In genomic region chr19:39704181-39705044, GRCh38 we compare ENCODE assay signal across 1 cellular context.
TF ChIP-seq lines count a peak whose summit lies in the region.

LGALS14 (plus strand) TSS chr19:39704481; CDS start chr19:39704529, 48 bp downstream.

TF ChIP-seq in HEK293, 187 proteins besides CTCF, POLR2A, EP300 and RAD21 (continued from another document):
- TF ChIP-seq ZBTB44 (tag by site-specific recombination; IDR thresholded peaks at IDR 0.05), result 0 out of 2 replicates have a peak, but pooled peaks have one; percentile 42
- TF ChIP-seq OVOL3 (tag by site-specific recombination; IDR thresholded peaks at IDR 0.05), result no peak
- no peak for TF ChIP-seq SP3 (tag by site-specific recombination; IDR thresholded peaks at IDR 0.05)
- TF ChIP-seq ZNF280C (tag by site-specific recombination; IDR thresholded peaks at IDR 0.05), result 0 out of 2 replicates have a peak, but pooled peaks have one; percentile 55
- no peak for TF ChIP-seq ZNF529 (tag by site-specific recombination; IDR thresholded peaks at IDR 0.05; ENCODE audit: insufficient replicate concordance)
- TF ChIP-seq ZNF155 (tag by site-specific recombination; IDR thresholded peaks at IDR 0.05), result no peak
- TF ChIP-seq ZNF660 (tag by site-specific recombination; IDR thresholded peaks at IDR 0.05), result 0 out of 2 replicates have a peak, but pooled peaks have one; percentile 39
- TF ChIP-seq ZFHX2 (tag by site-specific recombination; conservative IDR thresholded peaks at IDR 0.05), result peak; percentile 97
- TF ChIP-seq KLF16 (tag by site-specific recombination; IDR thresholded peaks at IDR 0.05), result peak; percentile 29; the same call in 1 of the 2 replicates
